1 cellular context compared by ENCODE assay signal in genomic region chr13:68173111-68173510, GRCh38.
TF ChIP-seq lines count a peak whose summit lies in the region.

No MANE protein-coding gene starts in this region.

TF ChIP-seq in GM12878, 131 proteins besides CTCF, POLR2A, EP300 and RAD21 (continued from another document):
- TF ChIP-seq E4F1 (IDR thresholded peaks at IDR 0.05; ENCODE audit: borderline replicate concordance, partially characterized antibody): no peak
- TF ChIP-seq JUNB (IDR thresholded peaks at IDR 0.05): no peak
